Comparison of ENCODE assay signal across 22 cellular contexts in genomic region chr3:34256791-34257190, GRCh38.
"Had no signal": no experiment of that assay in that cellular context is flagged by ENCODE, and none has a peak within 500 bp of the region (broad histone marks: within the 10 kb centered on the region; RNA-seq: fewer than 3 reads in every experiment).

No MANE protein-coding gene starts in this region.

- H3K36me3 Mint-ChIP-seq: natural killer cell treated with Interleukin-12 subunit alpha and Interleukin-12 subunit beta and Interleukin-15 and Interleukin-18, amount 100 ng/mL, for 72 hours had no signal

- H3K27ac ChIP-seq: esophagus squamous epithelium, gastroesophageal sphincter, left ventricle myocardium inferior, lower lobe of right lung, ovary, right atrium auricular region, sigmoid colon, skin epidermis, stomach had no signal

- H3K4me3 ChIP-seq: dorsolateral prefrontal cortex, esophagus squamous epithelium, gastroesophageal sphincter, hepatocyte, left ventricle myocardium inferior, lower lobe of right lung, ovary, right atrium auricular region, sigmoid colon, skin epidermis, stomach had no signal

- ATAC-seq: gastroesophageal sphincter; left cardiac atrium; lower lobe of right lung; natural killer cell treated with Interleukin-12 subunit alpha and Interleukin-12 subunit beta and Interleukin-15 and Interleukin-18, amount 100 ng/mL, for 72 hours had no signal

- H3K27ac Mint-ChIP-seq: natural killer cell treated with Interleukin-12 subunit alpha and Interleukin-12 subunit beta and Interleukin-15 and Interleukin-18, amount 100 ng/mL, for 72 hours had no signal

- H3K9me3 ChIP-seq: esophagus squamous epithelium, gastroesophageal sphincter, left ventricle myocardium inferior, lower lobe of right lung, ovary, right atrium auricular region, sigmoid colon, stomach had no signal

- H3K4me3 Mint-ChIP-seq: natural killer cell treated with Interleukin-12 subunit alpha and Interleukin-12 subunit beta and Interleukin-15 and Interleukin-18, amount 100 ng/mL, for 72 hours had no signal

- H3K27me3 ChIP-seq: dorsolateral prefrontal cortex, esophagus squamous epithelium, gastroesophageal sphincter, hepatocyte, ovary, right atrium auricular region, sigmoid colon, stomach had no signal

- DNase-seq: cortex of kidney; dorsolateral prefrontal cortex; esophagus squamous epithelium; foreskin fibroblast; glutamatergic neuron; kidney; left cardiac atrium; left ventricle myocardium inferior; lower lobe of right lung; mesenchymal stem cell; midbrain; ovary; sigmoid colon; stimulated activated CD4-positive, alpha-beta T cell treated with anti-CD3 and anti-CD28 coated beads, Interleukin-2, amount 100 ng/mL, for 24 hours; stimulated activated naive CD4-positive, alpha-beta T cell; stomach; trophoblast cell had no signal

- H3K36me3 ChIP-seq: esophagus squamous epithelium, gastroesophageal sphincter, left ventricle myocardium inferior, lower lobe of right lung, ovary, right atrium auricular region, sigmoid colon, stomach had no signal

- H3K9me3 Mint-ChIP-seq: natural killer cell treated with Interleukin-12 subunit alpha and Interleukin-12 subunit beta and Interleukin-15 and Interleukin-18, amount 100 ng/mL, for 72 hours had no signal
